Comparison of ENCODE assay signal across 8 cellular contexts in the genomic region with DNA sequence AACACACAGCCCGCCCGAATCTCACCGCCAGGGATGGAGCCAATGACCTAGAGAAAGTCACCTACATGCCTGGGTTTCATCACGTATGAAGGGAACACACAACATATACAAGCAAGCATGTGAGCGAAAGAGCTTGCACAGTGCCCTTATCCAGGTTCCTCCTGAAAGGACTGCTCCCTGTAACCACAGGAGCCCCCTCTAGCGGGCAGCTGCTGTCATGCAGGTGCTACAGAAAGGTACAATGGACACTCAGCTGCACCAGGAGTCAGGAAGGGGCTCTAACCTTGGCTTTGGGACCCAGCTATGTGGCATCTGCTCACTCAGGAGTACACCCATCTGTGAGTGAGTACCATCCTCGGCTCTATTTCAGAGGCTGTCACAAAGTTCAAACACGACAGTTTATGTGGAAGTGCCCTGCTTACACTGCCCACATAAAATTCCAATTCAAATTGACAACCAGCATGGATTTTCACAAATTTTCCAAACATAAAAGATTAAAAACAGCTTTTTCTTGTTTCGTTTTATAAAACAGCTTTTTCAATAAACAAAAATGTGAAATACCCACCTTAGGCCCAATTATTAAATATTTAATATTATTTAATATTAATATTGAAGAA. TPM values are rescaled to one million over a fixed set of nuclear protein-coding genes. Genes with fewer than 3 reads are reported as not detected.
A peak's percentile ranks its signal among the peaks of the same experiment; 100 is the strongest.
DNase-seq lines count a peak whose midpoint lies in the region; TF ChIP-seq lines count a peak whose summit lies in the region.

No MANE protein-coding gene starts in this region.

- H3K4me3 ChIP-seq in cardiac muscle cell (no peak overlapping the region), sigmoid colon (no peak overlapping the region)

- TF ChIP-seq POLR2A in sigmoid colon (IDR thresholded peaks at IDR 0.05), result no peak

- H3K27ac ChIP-seq in cardiac muscle cell (no peak overlapping the region), sigmoid colon (no peak overlapping the region)

- no peak for TF ChIP-seq EP300 in sigmoid colon (IDR thresholded peaks at IDR 0.05)

- H3K27me3 ChIP-seq in cardiac muscle cell (no peaks in the 10 kb centered on the region), sigmoid colon (no peaks in the 10 kb centered on the region)

- H3K4me3 Mint-ChIP-seq in activated naive CD4-positive, alpha-beta T cell treated with anti-CD3 and anti-CD28 coated beads for 36 hours, result no peak overlapping the region

- no peaks in the 10 kb centered on the region for H3K9me3 Mint-ChIP-seq in activated naive CD4-positive, alpha-beta T cell treated with anti-CD3 and anti-CD28 coated beads for 36 hours

- 48 to 61% methylated on average over 9 of the region's 9 CpGs for WGBS in sigmoid colon, 2 donors

- H3K4me1 ChIP-seq in cardiac muscle cell (ENCODE audit: low read depth), result peaks cover 7% of the 10 kb centered on the region
- H3K4me1 ChIP-seq in sigmoid colon, result peaks cover 0 to 34% (median 20%) of the 10 kb centered on the region in 4 donors

- no peaks in the 10 kb centered on the region for H3K9me3 ChIP-seq in cardiac muscle cell (ENCODE audit: low read depth)
- no peaks in the 10 kb centered on the region for H3K9me3 ChIP-seq in sigmoid colon

- peaks cover 31% of the 10 kb centered on the region for H3K36me3 Mint-ChIP-seq in activated naive CD4-positive, alpha-beta T cell treated with anti-CD3 and anti-CD28 coated beads for 36 hours (ENCODE audit: low read depth)

- DNase-seq in DMS 273 (lab: John Stamatoyannopoulos, UW; ENCODE audit: unreplicated experiment), result peak; percentile 79
- peak; percentile 82 for DNase-seq in HuH-7.5 (ENCODE audit: low spot score)
- peak; percentile 7 for DNase-seq in SHP77 treated with DMSO at 0.1 percent for 48 hours (lab: John Stamatoyannopoulos, UW)
- DNase-seq in activated naive CD4-positive, alpha-beta T cell treated with anti-CD3 and anti-CD28 coated beads for 36 hours, result peak; percentile 79
- DNase-seq in cardiac muscle cell (ENCODE audit: low read depth in 1 of 2, low spot score in 1 of 2), result peak; percentile 62 to 77
- no peak for DNase-seq in sigmoid colon
- no peak for DNase-seq in DMS79 (lab: John Stamatoyannopoulos, UW)
- DNase-seq in NCI-H187 treated with DMSO at 0.1 percent for 48 hours (lab: John Stamatoyannopoulos, UW), result no peak

- intact Hi-C loops in activated naive CD4-positive, alpha-beta T cell treated with anti-CD3 and anti-CD28 coated beads for 36 hours (cut with micrococcal nuclease), result loop anchor here (2.0 to 10.0 kb wide), 3 partner anchors 87 to 757 kb away; no protein-coding TSS in a partner anchor
- intact Hi-C loops in sigmoid colon (cut with DNase I), result no loop called here

- CTCF ChIA-PET in activated naive CD4-positive, alpha-beta T cell treated with anti-CD3 and anti-CD28 coated beads for 36 hours (lab: Charles Lee), result interaction anchor here (0.6 to 2.1 kb wide), 9 partner anchors 9 to 122 kb away, joined by 3 to 9 read pairs (median 5); no protein-coding TSS in a partner anchor

- H3K4me1 Mint-ChIP-seq in activated naive CD4-positive, alpha-beta T cell treated with anti-CD3 and anti-CD28 coated beads for 36 hours (ENCODE audit: low read depth), result peaks cover 23% of the 10 kb centered on the region

- no peaks in the 10 kb centered on the region for H3K27me3 Mint-ChIP-seq in activated naive CD4-positive, alpha-beta T cell treated with anti-CD3 and anti-CD28 coated beads for 36 hours (ENCODE audit: low read depth)

- TF ChIP-seq CTCF in cardiac muscle cell (IDR thresholded peaks at IDR 0.05; ENCODE audit: low read depth, low read length) (peak; percentile 96), sigmoid colon (IDR thresholded peaks at IDR 0.05) (peak in 3 of 4 experiments; percentile 41 to 75 (median 66))

- H3K36me3 ChIP-seq in cardiac muscle cell (peaks cover 32% of the 10 kb centered on the region), sigmoid colon (peaks cover 15 to 44% (median 37%) of the 10 kb centered on the region in 4 donors)

- no peak overlapping the region for H3K27ac Mint-ChIP-seq in activated naive CD4-positive, alpha-beta T cell treated with anti-CD3 and anti-CD28 coated beads for 36 hours

RNA-seq across cellular contexts. Expression of gene NDUFA10, which starts 3.5 kb away (rescaled TPM):
- total RNA-seq in activated naive CD4-positive, alpha-beta T cell treated with anti-CD3 and anti-CD28 coated beads for 36 hours, result 100 to 1,000 TPM; 134 to 142 TPM
- 279 and 413 TPM in 2 replicates for total RNA-seq in cardiac muscle cell
- 295 and 304 TPM in 2 replicates for polyA plus RNA-seq in cardiac muscle cell
- total RNA-seq in sigmoid colon, result 100 to 1,000 TPM in 1 of 4 donors, 10 to 100 TPM in 3; 49.6 to 110 (median 63.1) TPM
- polyA plus RNA-seq in sigmoid colon, result 100 to 1,000 TPM; 116 to 162 (median 151) TPM

RNA-seq across cellular contexts. Expression of gene OR6B2, which starts 8.6 kb away (rescaled TPM):
- not detected for total RNA-seq in activated naive CD4-positive, alpha-beta T cell treated with anti-CD3 and anti-CD28 coated beads for 36 hours
- total RNA-seq in cardiac muscle cell, result not detected in 2 replicates
- polyA plus RNA-seq in cardiac muscle cell, result not detected in 2 replicates
- not detected for total RNA-seq in sigmoid colon
- polyA plus RNA-seq in sigmoid colon, result not detected

RNA-seq across cellular contexts. Expression of gene OR6B3, which starts 31.7 kb away (rescaled TPM):
- total RNA-seq in activated naive CD4-positive, alpha-beta T cell treated with anti-CD3 and anti-CD28 coated beads for 36 hours, result not detected
- total RNA-seq in cardiac muscle cell (not detected in 2 replicates), sigmoid colon (not detected)
- polyA plus RNA-seq in cardiac muscle cell (not detected in 2 replicates), sigmoid colon (not detected)

Comparison
In these comparisons a context has a peak if more than half of its experiments do, and no peak if none do; other contexts are left out.
1. DNase-seq: peak in DMS 273 (single experiment), HuH-7.5 (single experiment), SHP77 treated with DMSO at 0.1 percent for 48 hours (single experiment), activated naive CD4-positive, alpha-beta T cell treated with anti-CD3 and anti-CD28 coated beads for 36 hours (single experiment) and cardiac muscle cell (2 of 2); none in sigmoid colon (single experiment), DMS79 (single experiment) and NCI-H187 treated with DMSO at 0.1 percent for 48 hours (single experiment).